ENCODE assay signal across 8 cellular contexts in the genomic region with DNA sequence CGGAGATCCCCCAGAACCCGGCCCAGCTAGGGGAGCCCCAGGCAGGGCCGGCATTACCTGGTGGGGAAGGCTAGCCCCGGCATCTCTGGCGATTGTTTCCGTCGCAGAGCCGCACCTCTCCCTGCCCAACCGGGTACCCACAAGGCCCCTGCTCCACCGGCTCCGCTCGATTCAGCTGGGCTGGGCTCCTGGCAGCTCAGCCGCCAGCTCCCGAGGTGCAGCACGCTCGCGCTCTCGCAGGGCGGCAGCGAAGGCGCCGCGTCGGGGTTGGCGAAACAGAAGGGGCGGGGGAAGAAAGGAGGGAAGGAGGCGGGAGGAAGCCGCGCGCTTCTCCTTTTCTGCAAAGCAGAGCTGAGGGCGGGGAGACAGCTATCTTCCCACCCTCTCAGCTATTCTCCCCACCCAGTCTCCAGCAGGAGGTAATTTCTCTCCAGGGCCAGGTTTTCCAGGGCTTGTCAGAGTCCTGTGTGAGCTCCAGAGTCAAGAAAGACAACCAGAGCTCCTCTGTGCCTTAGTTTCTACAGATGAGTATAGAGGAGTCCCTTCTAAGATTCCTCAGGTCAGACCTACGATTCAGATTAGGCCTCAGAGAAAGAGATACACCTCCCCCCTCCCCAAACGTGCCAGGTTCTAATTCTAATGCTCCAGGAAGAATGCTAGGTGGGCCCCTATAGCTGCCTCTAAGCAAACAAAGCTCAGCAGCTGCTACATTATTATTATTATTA.
DNase-seq lines count a peak whose midpoint lies in the region; ATAC-seq and TF ChIP-seq lines count a peak whose summit lies in the region.

No MANE protein-coding gene starts in this region.

- DNase-seq in GM13976 (ENCODE audit: low spot score), result peak; percentile 85
- DNase-seq in NCI-H2029 treated with DMSO at 0.1 percent for 48 hours (lab: John Stamatoyannopoulos, UW), result peak; percentile 34
- DNase-seq in activated CD4-positive, alpha-beta T cell treated with anti-CD3 and anti-CD28 coated beads, Interleukin-2, amount 10 ng/mL, durations not matched to agents 24 days and 14 days, result peak; percentile 95
- peak; percentile 86 for DNase-seq in coronary artery (ENCODE audit: low spot score)
- DNase-seq in left lung, result peak; percentile 93 to 99
- DNase-seq in stimulated activated CD4-positive, alpha-beta T cell treated with anti-CD3 and anti-CD28 coated beads, Interleukin-2, amount 100 ng/mL, for 4 hours (ENCODE audit: low read depth), result peak; percentile 66
- DNase-seq in SHP77 (lab: John Stamatoyannopoulos, UW), result no peak

- H3K4me3 ChIP-seq in coronary artery, result peak overlapping the region; percentile 84
- H3K4me3 ChIP-seq in left lung, result peak overlapping the region; percentile 38 to 58

- no peaks in the 10 kb centered on the region for H3K9me3 Mint-ChIP-seq in activated CD4-positive, alpha-beta T cell treated with anti-CD3 and anti-CD28 coated beads, Interleukin-2, amount 10 ng/mL, durations not matched to agents 24 days and 14 days

- TF ChIP-seq CTCF in GM13976 (IDR thresholded peaks at IDR 0.05; ENCODE audit: borderline replicate concordance, control extremely low read depth, extremely low read depth, insufficient read depth, missing control alignments) (peak; percentile 40), coronary artery (IDR thresholded peaks at IDR 0.05) (no peak), left lung (IDR thresholded peaks at IDR 0.05) (no peak)

- intact Hi-C loops in activated CD4-positive, alpha-beta T cell treated with anti-CD3 and anti-CD28 coated beads, Interleukin-2, amount 10 ng/mL, durations not matched to agents 24 days and 14 days (cut with micrococcal nuclease), result loop anchor here (5.0 kb wide), 1 partner anchor 60 kb away; a partner anchor contains a TSS
- intact Hi-C loops in left lung (cut with DNase I), result no loop called here

- no peaks in the 10 kb centered on the region for H3K9me3 ChIP-seq in left lung

- ATAC-seq in HG02759 (IDR thresholded peaks at IDR 0.05; ENCODE audit: unreplicated experiment) (peak; percentile 92), left lung (peak; percentile 99)

- peaks cover 41% of the 10 kb centered on the region for H3K4me1 Mint-ChIP-seq in activated CD4-positive, alpha-beta T cell treated with anti-CD3 and anti-CD28 coated beads, Interleukin-2, amount 10 ng/mL, durations not matched to agents 24 days and 14 days

- no peaks in the 10 kb centered on the region for H3K27me3 ChIP-seq in left lung

- in situ Hi-C loops in GM13976 (cut with MboI; ENCODE audit: low sequenced_read_pairs, unreplicated experiment), result no loop called here

- H3K4me1 ChIP-seq in left lung, result peaks cover 0 to 51% of the 10 kb centered on the region in 2 donors

- H3K36me3 Mint-ChIP-seq in activated CD4-positive, alpha-beta T cell treated with anti-CD3 and anti-CD28 coated beads, Interleukin-2, amount 10 ng/mL, durations not matched to agents 24 days and 14 days (ENCODE audit: low read depth), result peaks cover 11% of the 10 kb centered on the region

- no peaks in the 10 kb centered on the region for H3K27me3 Mint-ChIP-seq in activated CD4-positive, alpha-beta T cell treated with anti-CD3 and anti-CD28 coated beads, Interleukin-2, amount 10 ng/mL, durations not matched to agents 24 days and 14 days

- peak overlapping the region; percentile 88 for H3K27ac Mint-ChIP-seq in activated CD4-positive, alpha-beta T cell treated with anti-CD3 and anti-CD28 coated beads, Interleukin-2, amount 10 ng/mL, durations not matched to agents 24 days and 14 days

- no peaks in the 10 kb centered on the region for H3K36me3 ChIP-seq in left lung

- H3K27ac ChIP-seq in coronary artery (peak overlapping the region; percentile 44 to 84), left lung (peak overlapping the region; percentile 41 to 80)

- H3K4me3 Mint-ChIP-seq in activated CD4-positive, alpha-beta T cell treated with anti-CD3 and anti-CD28 coated beads, Interleukin-2, amount 10 ng/mL, durations not matched to agents 24 days and 14 days, result peak overlapping the region; percentile 92

Comparison
In these comparisons a context has a peak if more than half of its experiments do, and no peak if none do; other contexts are left out.
1. DNase-seq: peak in GM13976 (single experiment), NCI-H2029 treated with DMSO at 0.1 percent for 48 hours (single experiment), activated CD4-positive, alpha-beta T cell treated with anti-CD3 and anti-CD28 coated beads, Interleukin-2, amount 10 ng/mL, durations not matched to agents 24 days and 14 days (single experiment), coronary artery (single experiment), left lung (2 of 2) and stimulated activated CD4-positive, alpha-beta T cell treated with anti-CD3 and anti-CD28 coated beads, Interleukin-2, amount 100 ng/mL, for 4 hours (single experiment); none in SHP77 (0 of 2).